ENCODE assay signal across 1 cellular context in the genomic region with DNA sequence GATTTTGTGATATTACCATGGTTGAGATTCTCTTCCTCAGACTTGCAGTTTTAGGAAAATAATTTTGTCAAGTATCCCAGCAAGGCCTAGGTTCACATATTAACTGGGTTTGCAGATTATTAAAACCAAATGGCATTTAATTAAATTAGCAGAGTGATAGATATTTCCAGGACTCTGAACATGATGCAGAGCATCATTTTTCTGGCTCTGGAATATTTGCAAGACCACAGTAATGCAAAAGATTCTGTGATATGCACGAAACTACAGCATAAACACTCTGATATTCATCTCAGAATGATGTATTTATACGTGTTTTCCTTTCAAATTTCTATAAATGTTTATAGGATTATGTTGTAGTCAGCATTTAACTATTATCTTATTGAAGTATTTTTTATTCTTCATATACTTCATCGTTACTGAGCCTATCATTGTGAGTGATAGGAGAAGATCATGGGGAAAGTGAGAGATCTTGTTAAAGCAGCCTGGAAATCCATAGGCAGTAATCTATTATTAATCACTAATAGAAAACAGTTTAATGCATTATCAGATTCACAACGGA.
TF ChIP-seq lines count a peak whose summit lies in the region.

No MANE protein-coding gene starts in this region.

TF ChIP-seq in SK-N-SH treated with all-trans-retinoic acid at 6 μM for 48 hours, 23 proteins besides CTCF, POLR2A, EP300 and RAD21 (continued from another document):
- TF ChIP-seq, protein P1, sequence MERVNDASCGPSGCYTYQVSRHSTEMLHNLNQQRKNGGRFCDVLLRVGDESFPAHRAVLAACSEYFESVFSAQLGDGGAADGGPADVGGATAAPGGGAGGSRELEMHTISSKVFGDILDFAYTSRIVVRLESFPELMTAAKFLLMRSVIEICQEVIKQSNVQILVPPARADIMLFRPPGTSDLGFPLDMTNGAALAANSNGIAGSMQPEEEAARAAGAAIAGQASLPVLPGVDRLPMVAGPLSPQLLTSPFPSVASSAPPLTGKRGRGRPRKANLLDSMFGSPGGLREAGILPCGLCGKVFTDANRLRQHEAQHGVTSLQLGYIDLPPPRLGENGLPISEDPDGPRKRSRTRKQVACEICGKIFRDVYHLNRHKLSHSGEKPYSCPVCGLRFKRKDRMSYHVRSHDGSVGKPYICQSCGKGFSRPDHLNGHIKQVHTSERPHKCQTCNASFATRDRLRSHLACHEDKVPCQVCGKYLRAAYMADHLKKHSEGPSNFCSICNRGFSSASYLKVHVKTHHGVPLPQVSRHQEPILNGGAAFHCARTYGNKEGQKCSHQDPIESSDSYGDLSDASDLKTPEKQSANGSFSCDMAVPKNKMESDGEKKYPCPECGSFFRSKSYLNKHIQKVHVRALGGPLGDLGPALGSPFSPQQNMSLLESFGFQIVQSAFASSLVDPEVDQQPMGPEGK (CRISPR knock-in tag; IDR thresholded peaks at IDR 0.05; ENCODE audit: borderline replicate concordance) = peak; percentile 76
